In genomic region chr2:127563458-127564428, GRCh38 we compare ENCODE assay signal across 13 cellular contexts. TPM values are rescaled to one million over a fixed set of nuclear protein-coding genes. Genes with fewer than 3 reads are reported as not detected.
DNase-seq lines count a peak whose midpoint lies in the region; ATAC-seq, FAIRE-seq and TF ChIP-seq lines count a peak whose summit lies in the region.
"Had no signal": no experiment of that assay in that cellular context is flagged by ENCODE, and none has a peak within 500 bp of the region (broad histone marks: within the 10 kb centered on the region; RNA-seq: fewer than 3 reads in every experiment).

No MANE protein-coding gene starts in this region.

- H3K27ac ChIP-seq in vagina: no peak overlapping the region
- no peak overlapping the region for H3K27ac ChIP-seq in H9 (ENCODE audit: insufficient read length, low read depth, low read length)
- H3K27ac ChIP-seq in kidney (ENCODE audit: low read depth in 2 of 2, low read length in 2 of 2): no peak overlapping the region
- H3K27ac ChIP-seq: cardiac muscle cell had no signal

- ATAC-seq in HG02970 (IDR thresholded peaks at IDR 0.05; ENCODE audit: low FRiP score, unreplicated experiment) (peak; percentile 84), left ventricle myocardium superior (no peak)
- ATAC-seq: Panc1 had no signal

- no peaks in the 10 kb centered on the region for H3K36me3 Mint-ChIP-seq in H9 (ENCODE audit: insufficient read depth in 1 of 3, low read depth in 3 of 3)

- no peak overlapping the region for H3K4me3 ChIP-seq in vagina
- no peak overlapping the region for H3K4me3 ChIP-seq in kidney (ENCODE audit: low read length in 2 of 2)
- H3K4me3 ChIP-seq: cardiac muscle cell, lung had no signal

- TF ChIP-seq CTCF in vagina (IDR thresholded peaks at IDR 0.05) (no peak), H9 (conservative IDR thresholded peaks at IDR 0.05) (no peak), kidney (IDR thresholded peaks at IDR 0.05; ENCODE audit: borderline replicate concordance, extremely low read depth, insufficient read depth) (no peak)

- H4K8ac ChIP-seq in H9 (replicated peaks; ENCODE audit: insufficient read length, low read depth, low read length): no peak overlapping the region

- H2BK120ac ChIP-seq in H9 (ENCODE audit: low read depth, low read length, poor library complexity, severe bottlenecking): no peak overlapping the region

- H4K5ac ChIP-seq in H9 (ENCODE audit: insufficient read length, low read depth, low read length): no peak overlapping the region

- no peak for TF ChIP-seq POLR2A in vagina (IDR thresholded peaks at IDR 0.05)

- intact Hi-C loops in vagina (cut with DNase I): no loop called here
- intact Hi-C loops in left ventricle myocardium superior (cut with micrococcal nuclease): no loop called here
- intact Hi-C loops in kidney (cut with DNase I): no loop called here

- H3T11ph ChIP-seq in H9 (ENCODE audit: low read length): no peak overlapping the region

- no peak overlapping the region for H3K9ac ChIP-seq in H9 (ENCODE audit: extremely low read depth, insufficient read length, low read length)
- no peak overlapping the region for H3K9ac ChIP-seq in kidney (ENCODE audit: low read length in 2 of 2)

- no peak overlapping the region for H4K91ac ChIP-seq in H9 (ENCODE audit: insufficient read length, low read depth, low read length)

- no peaks in the 10 kb centered on the region; a peak in 1 of 5 replicates for H3K9me3 Mint-ChIP-seq in H9
- H3K9me3 Mint-ChIP-seq: stimulated activated naive CD8-positive, alpha-beta T cell treated with anti-CD3 and anti-CD28 coated beads, Interleukin-15, Interleukin-2, amounts not matched to agents 100 ng/mL and 50 ng/mL, for 24 hours had no signal

- no peak overlapping the region for H3K18ac ChIP-seq in H9 (ENCODE audit: insufficient read length, low read depth, low read length)

- H2BK5ac ChIP-seq in H9 (ENCODE audit: insufficient read length, low read length): no peak overlapping the region

- no peak overlapping the region for H3K4me3 Mint-ChIP-seq in H9
- H3K4me3 Mint-ChIP-seq: stimulated activated naive CD8-positive, alpha-beta T cell treated with anti-CD3 and anti-CD28 coated beads, Interleukin-15, Interleukin-2, amounts not matched to agents 100 ng/mL and 50 ng/mL, for 24 hours had no signal

- peak; percentile 2 to 9 for DNase-seq in stimulated activated CD8-positive, alpha-beta memory T cell treated with anti-CD3 and anti-CD28 coated beads, Interleukin-7, amount 100 ng/mL, for 48 hours (ENCODE audit: extremely low read depth in 1 of 2, low read depth in 1 of 2)
- DNase-seq in stimulated activated CD8-positive, alpha-beta memory T cell treated with anti-CD3 and anti-CD28 coated beads, Interleukin-4, amount 100 ng/mL, for 48 hours: no peak
- peak; percentile 8 to 21 for DNase-seq in activated CD4-positive, alpha-beta T cell treated with anti-CD3 and anti-CD28 coated beads, Interleukin-2, amount 50 U/mL, for 48 hours
- peak; percentile 71 to 89 for DNase-seq in vagina (ENCODE audit: extremely low spot score in 2 of 2)
- no peak for DNase-seq in H9
- DNase-seq in left ventricle myocardium superior: no peak
- DNase-seq in kidney: no peak
- DNase-seq: EL had no signal

- H3K4ac ChIP-seq in H9 (ENCODE audit: low read depth, low read length): no peak overlapping the region

- no peaks in the 10 kb centered on the region for H3K4me1 ChIP-seq in vagina
- H3K4me1 ChIP-seq in H9 (ENCODE audit: insufficient read depth, low read length): no peaks in the 10 kb centered on the region; the same call in 1 of the 2 replicates
- no peaks in the 10 kb centered on the region for H3K4me1 ChIP-seq in kidney (ENCODE audit: control insufficient read depth in 1 of 2, insufficient read depth in 1 of 2, low read depth in 1 of 2, low read length in 2 of 2)

- H2AK5ac ChIP-seq in H9 (ENCODE audit: insufficient read length, low read length): no peak overlapping the region

- no peak overlapping the region for H3K14ac ChIP-seq in H9 (ENCODE audit: insufficient read depth, low read length)

- H3K9me3 ChIP-seq in vagina (no peaks in the 10 kb centered on the region), H9 (ENCODE audit: control insufficient read depth, low read depth, low read length) (no peaks in the 10 kb centered on the region), kidney (ENCODE audit: control insufficient read depth in 1 of 2, low read length in 2 of 2) (no peaks in the 10 kb centered on the region)

- no peaks in the 10 kb centered on the region for H3K27me3 ChIP-seq in vagina
- H3K27me3 ChIP-seq in H9 (ENCODE audit: insufficient read depth, low read length): no peaks in the 10 kb centered on the region
- H3K27me3 ChIP-seq: cardiac muscle cell had no signal

- no peaks in the 10 kb centered on the region for H3K23me2 ChIP-seq in H9 (ENCODE audit: insufficient read length, low read depth, low read length, poor library complexity, severe bottlenecking)

- no peak overlapping the region for H2BK20ac ChIP-seq in H9 (ENCODE audit: low read depth, low read length, poor library complexity, severe bottlenecking)

- H4K20me1 ChIP-seq in H9 (ENCODE audit: control insufficient read depth, insufficient read depth, insufficient read length): no peaks in the 10 kb centered on the region

- H2BK12ac ChIP-seq in H9 (ENCODE audit: insufficient read length, low read depth, low read length): no peak overlapping the region

- no peak overlapping the region for H2BK15ac ChIP-seq in H9 (ENCODE audit: low read depth, low read length)

- no peak overlapping the region for H3K56ac ChIP-seq in H9 (ENCODE audit: insufficient read length, low read depth, low read length)

- FAIRE-seq in kidney (lab: Jason Lieb, UNC): no peak

- no CpG with 5 or more reads among the region's 14 CpGs for WGBS in H9 (ENCODE audit: extremely low coverage, insufficient read length, low lambda C conversion rate)

- H3K27me3 Mint-ChIP-seq in H9 (ENCODE audit: low read depth): peaks cover 5% of the 10 kb centered on the region

- H3K36me3 ChIP-seq in vagina (no peaks in the 10 kb centered on the region), kidney (ENCODE audit: control insufficient read depth in 1 of 2, insufficient read depth in 2 of 2, low read length in 2 of 2) (peaks cover 0 to 3% of the 10 kb centered on the region in 2 donors)
- H3K36me3 ChIP-seq: cardiac muscle cell had no signal

- H2AFZ ChIP-seq in H9 (ENCODE audit: low read length): no peak overlapping the region

- H3K27ac Mint-ChIP-seq in H9: no peak overlapping the region
- H3K27ac Mint-ChIP-seq: stimulated activated naive CD8-positive, alpha-beta T cell treated with anti-CD3 and anti-CD28 coated beads, Interleukin-15, Interleukin-2, amounts not matched to agents 100 ng/mL and 50 ng/mL, for 24 hours had no signal

- H3K23ac ChIP-seq in H9 (ENCODE audit: insufficient read length, low read depth, low read length): no peak overlapping the region

- H3K79me1 ChIP-seq in H9 (ENCODE audit: insufficient read depth, low read depth, low read length, poor library complexity, severe bottlenecking): no peaks in the 10 kb centered on the region

- peaks cover 14 to 19% of the 10 kb centered on the region in 2 experiments for H3K4me1 Mint-ChIP-seq in H9

- no peaks in the 10 kb centered on the region for H3K79me2 ChIP-seq in H9 (ENCODE audit: insufficient read depth, low read length)

- no peak overlapping the region for H3K4me2 ChIP-seq in H9 (ENCODE audit: insufficient read depth, insufficient read length, low read length)

RNA-seq across cellular contexts. Expression of gene MYO7B, which starts 28.3 kb away (rescaled TPM):
- total RNA-seq in vagina (not detected), H9 (2021) (not detected in 2 replicates), left ventricle myocardium superior (0.42 TPM), kidney (11.0 TPM)
- polyA plus RNA-seq in kidney (ENCODE audit: insufficient read depth, low read depth, low replicate concordance): 22.2 TPM

RNA-seq across cellular contexts. Expression of gene IWS1, which starts 37.5 kb away (rescaled TPM):
- 40.8 TPM for total RNA-seq in vagina
- 61.0 and 66.2 TPM in 2 replicates for total RNA-seq in H9 (2021)
- total RNA-seq in left ventricle myocardium superior: 58.1 TPM
- 35.8 TPM for total RNA-seq in kidney
- 29.8 TPM for polyA plus RNA-seq in kidney (ENCODE audit: insufficient read depth, low read depth, low replicate concordance)

Comparison
In these comparisons a context has a peak if more than half of its experiments do, and no peak if none do; other contexts are left out.
1. DNase-seq: peak in stimulated activated CD8-positive, alpha-beta memory T cell treated with anti-CD3 and anti-CD28 coated beads, Interleukin-7, amount 100 ng/mL, for 48 hours (2 of 2), activated CD4-positive, alpha-beta T cell treated with anti-CD3 and anti-CD28 coated beads, Interleukin-2, amount 50 U/mL, for 48 hours (2 of 2) and vagina (2 of 2); none in stimulated activated CD8-positive, alpha-beta memory T cell treated with anti-CD3 and anti-CD28 coated beads, Interleukin-4, amount 100 ng/mL, for 48 hours (single experiment), H9 (single experiment), left ventricle myocardium superior (single experiment) and kidney (single experiment).